In the genomic region with DNA sequence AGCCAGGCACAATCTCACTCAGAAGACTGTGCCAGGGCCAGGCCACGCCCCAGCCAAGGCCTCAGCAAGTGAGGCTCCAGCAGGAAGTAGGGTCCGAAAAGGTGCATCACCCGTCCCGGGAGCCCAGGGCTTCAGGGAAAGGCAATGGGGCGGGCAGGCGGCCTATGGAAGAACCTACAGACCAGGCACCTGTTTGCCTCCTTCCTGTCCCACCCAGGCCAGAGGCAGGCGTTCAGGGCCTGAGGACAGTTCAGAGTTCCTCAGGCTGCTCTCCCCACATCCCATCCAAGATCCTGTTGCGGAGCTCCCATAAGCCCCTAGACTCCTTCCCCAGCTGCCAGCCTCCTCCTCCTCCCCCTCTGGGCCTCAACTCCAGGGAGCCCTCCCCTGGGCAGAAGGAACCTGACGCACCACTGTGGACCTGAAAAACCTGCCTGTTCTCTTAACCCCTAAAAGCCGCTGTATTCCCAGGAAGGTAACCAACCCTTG, we compare ENCODE assay signal across 9 cellular contexts. TPM values are rescaled to one million over a fixed set of nuclear protein-coding genes. Genes with fewer than 3 reads are reported as not detected.
DNase-seq lines count a peak whose midpoint lies in the region; ATAC-seq and TF ChIP-seq lines count a peak whose summit lies in the region.
"Had no signal": no experiment of that assay in that cellular context is flagged by ENCODE, and none has a peak within 500 bp of the region (broad histone marks: within the 10 kb centered on the region; RNA-seq: fewer than 3 reads in every experiment).

No MANE protein-coding gene starts in this region.

- H3K9me3 Mint-ChIP-seq in brain (no peaks in the 10 kb centered on the region), neural crest cell (no peaks in the 10 kb centered on the region)

- DNase-seq in neural crest cell (ENCODE audit: low read depth, low spot score) (no peak), SKM-1 treated with dmso at 0.1 percent for 144 hours (lab: John Stamatoyannopoulos, UW; ENCODE audit: unreplicated experiment) (no peak), NCI-H748 (lab: John Stamatoyannopoulos, UW; ENCODE audit: unreplicated experiment) (no peak), NCI-H2196 treated with DMSO at 0.1 percent for 48 hours (lab: John Stamatoyannopoulos, UW; ENCODE audit: unreplicated experiment) (no peak)

- H3K36me3 Mint-ChIP-seq in brain (no peaks in the 10 kb centered on the region), neural crest cell (ENCODE audit: low read depth) (no peaks in the 10 kb centered on the region)

- TF ChIP-seq CTCF in GM12875 (IDR thresholded peaks at IDR 0.05; ENCODE audit: borderline replicate concordance, insufficient read depth, low read depth, low read length) (no peak), brain (conservative IDR thresholded peaks at IDR 0.05) (no peak), neural crest cell (conservative IDR thresholded peaks at IDR 0.05) (no peak)

- peak overlapping the region; percentile 43 for H3K4me3 ChIP-seq in GM12875 (ENCODE audit: low read depth, low read length)

- H3K27ac Mint-ChIP-seq in brain (peak overlapping the region in 4 of 5 experiments; percentile 44 to 89 (median 87)), neural crest cell (ENCODE audit: unreplicated experiment) (peak overlapping the region; percentile 12)

- H3K4me3 Mint-ChIP-seq in brain (peak overlapping the region; percentile 89 to 95 (median 90)), neural crest cell (peak overlapping the region; percentile 91)

- ATAC-seq in HG03175 (IDR thresholded peaks at IDR 0.05; ENCODE audit: unreplicated experiment) (peak; percentile 39), HG02840 (IDR thresholded peaks at IDR 0.05; ENCODE audit: low FRiP score, unreplicated experiment) (no peak)

- H3K27me3 Mint-ChIP-seq in brain, result peaks cover 2% of the 10 kb centered on the region
- H3K27me3 Mint-ChIP-seq in neural crest cell (ENCODE audit: low read depth), result no peaks in the 10 kb centered on the region

- H3K4me1 Mint-ChIP-seq in brain (peaks cover 51% of the 10 kb centered on the region), neural crest cell (peaks cover 36% of the 10 kb centered on the region)

RNA-seq across cellular contexts. Expression of gene CLUH, which starts 2.3 kb away (rescaled TPM):
- 28.9 TPM for polyA plus RNA-seq in brain (ENCODE audit: insufficient read depth, low read depth, low replicate concordance)
- total RNA-seq in neural crest cell, result 59.4 and 59.6 TPM in 2 replicates

RNA-seq across cellular contexts. Expression of gene CCDC92B, which starts 40.2 kb away (rescaled TPM):
- 22.1 TPM for polyA plus RNA-seq in brain (ENCODE audit: insufficient read depth, low read depth, low replicate concordance)
- total RNA-seq in neural crest cell, result 0.35 and 0.48 TPM in 2 replicates
- total RNA-seq: lung microvascular endothelial cell had no signal
